ENCODE assay signal across 1 cellular context in the genomic region with DNA sequence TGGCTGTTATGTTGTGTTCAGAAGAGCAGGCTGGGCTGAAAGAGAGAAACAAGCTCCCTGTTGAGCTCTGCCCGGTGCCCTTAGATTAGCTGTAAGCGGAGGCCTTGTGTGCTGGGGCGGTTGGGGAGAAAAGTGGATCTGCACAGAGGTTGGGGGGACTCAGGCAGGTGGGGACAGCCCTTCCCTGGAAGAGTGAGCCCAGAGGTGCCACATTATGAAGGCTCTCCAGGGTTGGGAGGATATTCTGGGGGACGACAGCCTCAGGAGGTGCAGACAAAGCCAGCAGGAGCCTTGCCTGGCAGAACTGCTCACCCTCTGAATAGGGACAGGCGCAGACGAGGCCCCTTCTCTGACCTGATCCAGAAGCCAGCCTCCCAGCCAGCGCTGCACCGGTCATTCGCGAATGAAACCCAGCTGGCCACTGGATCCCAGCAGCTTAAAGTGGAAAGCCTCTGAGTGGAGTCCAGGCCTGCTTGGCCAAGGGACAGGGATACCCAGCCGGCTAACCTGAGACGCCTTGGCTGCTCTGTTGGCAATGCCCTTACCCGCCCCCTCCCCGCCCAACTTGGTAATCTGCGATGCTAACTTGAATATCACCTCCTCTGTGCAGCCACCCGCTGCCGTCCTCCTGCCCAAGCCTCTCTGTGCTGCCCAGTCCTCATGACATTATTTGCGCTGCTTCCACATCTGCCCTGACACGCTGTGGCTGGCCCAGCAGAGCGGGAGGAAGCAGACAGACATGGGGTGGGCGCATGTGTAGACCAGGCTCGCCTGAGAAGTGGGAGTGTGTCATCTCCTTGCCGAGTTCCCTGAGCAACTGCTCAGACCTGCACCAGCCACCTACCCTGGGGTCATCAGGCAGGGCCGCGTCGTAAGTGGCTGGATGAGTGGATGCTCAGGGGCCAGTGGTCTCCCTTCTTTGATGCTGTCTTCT.
TF ChIP-seq lines count a peak whose summit lies in the region.

No MANE protein-coding gene starts in this region.

TF ChIP-seq in H1, 55 proteins besides CTCF, POLR2A, EP300 and RAD21:
- TF ChIP-seq ASH2L (IDR thresholded peaks at IDR 0.05; ENCODE audit: low read length) (no peak), CHD1 (IDR thresholded peaks at IDR 0.05; ENCODE audit: low read depth, low read length) (no peak), CHD7 (IDR thresholded peaks at IDR 0.05; ENCODE audit: insufficient replicate concordance, low read length) (no peak), E2F6 (IDR thresholded peaks at IDR 0.05) (no peak), CREB1 (IDR thresholded peaks at IDR 0.05) (no peak), EZH2 (IDR thresholded peaks at IDR 0.05; ENCODE audit: low read depth, low read length, severe bottlenecking) (no peak), TAF7 (optimal IDR thresholded peaks at IDR 0.05; ENCODE audit: borderline replicate concordance, low read depth, low read length) (no peak), SUZ12 (IDR thresholded peaks at IDR 0.05; ENCODE audit: low read length) (no peak), RBBP5 (IDR thresholded peaks at IDR 0.05; ENCODE audit: borderline replicate concordance, low read depth, low read length) (no peak), PHF8 (conservative IDR thresholded peaks at IDR 0.05; ENCODE audit: low read depth, low read length) (no peak), HDAC6 (IDR thresholded peaks at IDR 0.05; ENCODE audit: low read depth, low read length) (no peak), SP2 (IDR thresholded peaks at IDR 0.05; ENCODE audit: low read length) (no peak), GTF2F1 (IDR thresholded peaks at IDR 0.05; ENCODE audit: borderline replicate concordance, low read depth, low read length) (no peak), CBX8 (IDR thresholded peaks at IDR 0.05; ENCODE audit: borderline replicate concordance, low read depth, low read length) (no peak), SRF (IDR thresholded peaks at IDR 0.05; ENCODE audit: low read depth, low read length) (no peak), MAFK (IDR thresholded peaks at IDR 0.05; ENCODE audit: low read depth, low read length) (no peak), TCF12 (IDR thresholded peaks at IDR 0.05; ENCODE audit: low read depth, low read length) (no peak)
- TF ChIP-seq, protein P1, sequence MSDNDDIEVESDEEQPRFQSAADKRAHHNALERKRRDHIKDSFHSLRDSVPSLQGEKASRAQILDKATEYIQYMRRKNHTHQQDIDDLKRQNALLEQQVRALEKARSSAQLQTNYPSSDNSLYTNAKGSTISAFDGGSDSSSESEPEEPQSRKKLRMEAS (IDR thresholded peaks at IDR 0.05): no peak
